8 cellular contexts compared by ENCODE assay signal in genomic region chr6:130366011-130366963, GRCh38. TPM values are rescaled to one million over a fixed set of nuclear protein-coding genes. Genes with fewer than 3 reads are reported as not detected.
DNase-seq lines count a peak whose midpoint lies in the region; ATAC-seq and TF ChIP-seq lines count a peak whose summit lies in the region.

Gene TMEM200A, plus strand, starts transcription at chr6:130366017. Its CDS starts 74,406 bp downstream, at chr6:130440423.

- H4K20me1 ChIP-seq in neural cell (ENCODE audit: insufficient read depth): no peaks in the 10 kb centered on the region

- peaks cover 3% of the 10 kb centered on the region for H3K27me3 Mint-ChIP-seq in activated T-helper 17 cell treated with anti-CD3 and anti-CD28 coated beads, Interleukin-2, amount 50 U/mL, for 72 hours

- H3K9ac ChIP-seq in neural cell (ENCODE audit: low read length): peak within 1 kb of the TSS; percentile 74

- no peaks in the 10 kb centered on the region for H3K9me3 Mint-ChIP-seq in activated T-helper 17 cell treated with anti-CD3 and anti-CD28 coated beads, Interleukin-2, amount 50 U/mL, for 72 hours

- peak; percentile 37 for DNase-seq in NCI-H146 (lab: John Stamatoyannopoulos, UW)
- no peak for DNase-seq in NCI-H146 treated with DMSO at 0.1 percent for 48 hours (lab: John Stamatoyannopoulos, UW; ENCODE audit: unreplicated experiment)
- peak; percentile 39 for DNase-seq in LoVo (ENCODE audit: low spot score)
- DNase-seq in foreskin keratinocyte: peak in 1 of 2 donors; percentile 36
- peak; percentile 62 for DNase-seq in upper lobe of right lung

- no peaks in the 10 kb centered on the region for H3K36me3 Mint-ChIP-seq in activated T-helper 17 cell treated with anti-CD3 and anti-CD28 coated beads, Interleukin-2, amount 50 U/mL, for 72 hours (ENCODE audit: low read depth)

- no peaks in the 10 kb centered on the region for H3K36me3 ChIP-seq in neural cell (ENCODE audit: insufficient read depth, low read length)
- H3K36me3 ChIP-seq in upper lobe of right lung: no peaks in the 10 kb centered on the region

- peaks cover 17% of the 10 kb centered on the region for H3K4me1 ChIP-seq in foreskin keratinocyte
- H3K4me1 ChIP-seq in upper lobe of right lung: peaks cover 4% of the 10 kb centered on the region

- H3K4me3 Mint-ChIP-seq in activated T-helper 17 cell treated with anti-CD3 and anti-CD28 coated beads, Interleukin-2, amount 50 U/mL, for 72 hours: peak within 1 kb of the TSS; percentile 70

- no peaks in the 10 kb centered on the region for H3F3A ChIP-seq in neural cell (ENCODE audit: insufficient read depth, low read length, poor library complexity, severe bottlenecking)

- H3K4me1 Mint-ChIP-seq in activated T-helper 17 cell treated with anti-CD3 and anti-CD28 coated beads, Interleukin-2, amount 50 U/mL, for 72 hours: peaks cover 20% of the 10 kb centered on the region

- TF ChIP-seq CTCF in foreskin keratinocyte (conservative IDR thresholded peaks at IDR 0.05) (peak; percentile 25), neural cell (IDR thresholded peaks at IDR 0.05; ENCODE audit: poor library complexity, severe bottlenecking) (peak; percentile 56), upper lobe of right lung (IDR thresholded peaks at IDR 0.05) (no peak)

- intact Hi-C loops in upper lobe of right lung (cut with DNase I): no loop called here

- no peaks in the 10 kb centered on the region for H3K27me3 ChIP-seq in foreskin keratinocyte
- H3K27me3 ChIP-seq in neural cell (ENCODE audit: insufficient read depth, low read depth, low read length): no peaks in the 10 kb centered on the region
- peaks cover 17% of the 10 kb centered on the region for H3K27me3 ChIP-seq in upper lobe of right lung

- H3K27ac ChIP-seq in foreskin keratinocyte: peak within 1 kb of the TSS; percentile 46
- peak within 1 kb of the TSS; percentile 43 for H3K27ac ChIP-seq in neural cell (ENCODE audit: low read length)
- H3K27ac ChIP-seq in upper lobe of right lung: peak within 1 kb of the TSS; percentile 55

- H3K9me2 ChIP-seq in neural cell (ENCODE audit: insufficient read depth, low read length): no peaks in the 10 kb centered on the region

- H3K9me3 ChIP-seq in neural cell (ENCODE audit: low read length) (no peaks in the 10 kb centered on the region), upper lobe of right lung (no peaks in the 10 kb centered on the region)

- H2AFZ ChIP-seq in neural cell (ENCODE audit: low read depth, low read length): peak within 1 kb of the TSS; percentile 58

- ATAC-seq in activated T-helper 17 cell treated with anti-CD3 and anti-CD28 coated beads, Interleukin-2, amount 50 U/mL, for 72 hours (replicated peaks): peak; percentile 67
- ATAC-seq in foreskin keratinocyte: peak; percentile 68
- ATAC-seq in upper lobe of right lung: peak; percentile 61
- no peak for ATAC-seq in GM21526 (IDR thresholded peaks at IDR 0.05; ENCODE audit: low FRiP score, unreplicated experiment)

- TF ChIP-seq EP300 in neural cell (conservative IDR thresholded peaks at IDR 0.05; ENCODE audit: poor library complexity, severe bottlenecking): no peak

- peaks cover 28% of the 10 kb centered on the region for H3K79me2 ChIP-seq in neural cell (replicated peaks; ENCODE audit: insufficient read depth, low read length)

- H3K4me3 ChIP-seq in neural cell (ENCODE audit: low read length) (peak within 1 kb of the TSS; percentile 80), upper lobe of right lung (peak within 1 kb of the TSS; percentile 64)

- H3K4me2 ChIP-seq in neural cell (ENCODE audit: low read length): peak within 1 kb of the TSS; percentile 68

- H3K27ac Mint-ChIP-seq in activated T-helper 17 cell treated with anti-CD3 and anti-CD28 coated beads, Interleukin-2, amount 50 U/mL, for 72 hours: no peak within 1 kb of the TSS

- TF ChIP-seq RAD21 in neural cell (conservative IDR thresholded peaks at IDR 0.05): peak; percentile 32

TF ChIP-seq in neural cell, 6 proteins besides CTCF, POLR2A, EP300 and RAD21:
- TF ChIP-seq SMC3 (conservative IDR thresholded peaks at IDR 0.05; ENCODE audit: poor library complexity) (peak; percentile 12), MXI1 (conservative IDR thresholded peaks at IDR 0.05; ENCODE audit: poor library complexity, severe bottlenecking) (no peak), REST (IDR thresholded peaks at IDR 0.05; ENCODE audit: borderline replicate concordance) (peak; percentile 41)

RNA-seq across cellular contexts. Expression of gene TMEM200A, which starts in this region (rescaled TPM):
- 1 to 10 TPM; 2.2 to 4.9 TPM for total RNA-seq in activated T-helper 17 cell treated with anti-CD3 and anti-CD28 coated beads, Interleukin-2, amount 50 U/mL, for 72 hours
- total RNA-seq in foreskin keratinocyte: 51.2 and 134 TPM in 2 replicates
- polyA plus RNA-seq in foreskin keratinocyte: 20.5 and 48.3 TPM in 2 replicates
- 30.7 and 31.3 TPM in 2 replicates for polyA plus RNA-seq in neural cell
- polyA minus RNA-seq in neural cell: 51.6 and 61.9 TPM in 2 replicates
- 5.9 TPM for total RNA-seq in upper lobe of right lung
